In genomic region chr4:154559141-154559841, GRCh38 we compare ENCODE assay signal across 8 cellular contexts. TPM values are rescaled to one million over a fixed set of nuclear protein-coding genes. Genes with fewer than 3 reads are reported as not detected.
DNase-seq lines count a peak whose midpoint lies in the region; ATAC-seq, FAIRE-seq and TF ChIP-seq lines count a peak whose summit lies in the region.

No MANE protein-coding gene starts in this region.

- no peaks in the 10 kb centered on the region for H3K9me3 Mint-ChIP-seq in effector memory CD8-positive, alpha-beta T cell
- H3K9me3 Mint-ChIP-seq in neural progenitor cell, result no peaks in the 10 kb centered on the region
- H3K9me3 Mint-ChIP-seq in stimulated activated memory B cell treated with anti-CD40 and anti-IgM and Interleukin-4, amounts not matched to agents 10 μg/mL and 1 μg/mL and 100 μg/mL, for 72 hours, result peaks cover 7% of the 10 kb centered on the region

- no peak overlapping the region for H2AFZ ChIP-seq in neural progenitor cell (replicated peaks)

- peak; percentile 84 for FAIRE-seq in D721Med (lab: Jason Lieb, UNC)

- no peaks in the 10 kb centered on the region for H3K36me3 ChIP-seq in neural progenitor cell

- peak; percentile 65 for TF ChIP-seq CTCF in D721Med (IDR thresholded peaks at IDR 0.05; ENCODE audit: insufficient read depth, missing control alignments)
- TF ChIP-seq CTCF in neural progenitor cell (IDR thresholded peaks at IDR 0.05), result peak; percentile 74

- no peak overlapping the region for H3K27ac ChIP-seq in neural progenitor cell

- H3K4me3 Mint-ChIP-seq in effector memory CD8-positive, alpha-beta T cell, result no peak overlapping the region
- H3K4me3 Mint-ChIP-seq in neural progenitor cell, result no peak overlapping the region
- no peak overlapping the region for H3K4me3 Mint-ChIP-seq in stimulated activated memory B cell treated with anti-CD40 and anti-IgM and Interleukin-4, amounts not matched to agents 10 μg/mL and 1 μg/mL and 100 μg/mL, for 72 hours

- no peaks in the 10 kb centered on the region for H3F3A ChIP-seq in neural progenitor cell (ENCODE audit: low read depth)

- no peaks in the 10 kb centered on the region for H3K4me1 ChIP-seq in neural progenitor cell

- H3K9me3 ChIP-seq in neural progenitor cell (ENCODE audit: low read depth), result no peaks in the 10 kb centered on the region

- ATAC-seq in GM18861 (IDR thresholded peaks at IDR 0.05; ENCODE audit: unreplicated experiment) (peak; percentile 84), HG02981 (IDR thresholded peaks at IDR 0.05; ENCODE audit: unreplicated experiment) (peak; percentile 72)
- peak; percentile 43 for ATAC-seq in effector memory CD8-positive, alpha-beta T cell (replicated peaks)
- ATAC-seq in stimulated activated memory B cell treated with anti-CD40 and anti-IgM and Interleukin-4, amounts not matched to agents 10 μg/mL and 1 μg/mL and 100 μg/mL, for 72 hours, result no peak

- peaks cover 7 to 8% of the 10 kb centered on the region in 2 donors for H3K27me3 Mint-ChIP-seq in effector memory CD8-positive, alpha-beta T cell
- peaks cover 2% of the 10 kb centered on the region for H3K27me3 Mint-ChIP-seq in neural progenitor cell (ENCODE audit: insufficient read depth, low read depth)
- H3K27me3 Mint-ChIP-seq in stimulated activated memory B cell treated with anti-CD40 and anti-IgM and Interleukin-4, amounts not matched to agents 10 μg/mL and 1 μg/mL and 100 μg/mL, for 72 hours, result no peaks in the 10 kb centered on the region

- no peaks in the 10 kb centered on the region for H4K20me1 ChIP-seq in neural progenitor cell (ENCODE audit: low read depth)

- no peak overlapping the region for H3K9ac ChIP-seq in neural progenitor cell

- no peaks in the 10 kb centered on the region for H3K79me2 ChIP-seq in neural progenitor cell (ENCODE audit: low read depth)

- H3K4me3 ChIP-seq in neural progenitor cell, result no peak overlapping the region

- H3K27me3 ChIP-seq in neural progenitor cell, result no peaks in the 10 kb centered on the region

- H3K27ac Mint-ChIP-seq in effector memory CD8-positive, alpha-beta T cell, result no peak overlapping the region
- no peak overlapping the region for H3K27ac Mint-ChIP-seq in neural progenitor cell
- H3K27ac Mint-ChIP-seq in stimulated activated memory B cell treated with anti-CD40 and anti-IgM and Interleukin-4, amounts not matched to agents 10 μg/mL and 1 μg/mL and 100 μg/mL, for 72 hours, result no peak overlapping the region

- H3K4me2 ChIP-seq in neural progenitor cell, result no peak overlapping the region

- no peaks in the 10 kb centered on the region for H3K36me3 Mint-ChIP-seq in effector memory CD8-positive, alpha-beta T cell (ENCODE audit: insufficient read depth)
- H3K36me3 Mint-ChIP-seq in neural progenitor cell, result no peaks in the 10 kb centered on the region
- H3K36me3 Mint-ChIP-seq in stimulated activated memory B cell treated with anti-CD40 and anti-IgM and Interleukin-4, amounts not matched to agents 10 μg/mL and 1 μg/mL and 100 μg/mL, for 72 hours, result no peaks in the 10 kb centered on the region

- DNase-seq in D721Med (ENCODE audit: insufficient read length, low spot score) (no peak), NCI-H460 (ENCODE audit: extremely low read depth, low read depth) (peak; percentile 41), neural progenitor cell (ENCODE audit: low spot score) (peak; percentile 56)
- no peak for DNase-seq in effector memory CD8-positive, alpha-beta T cell
- DNase-seq in activated CD4-positive, alpha-beta T cell treated with anti-CD3 and anti-CD28 coated beads, Interleukin-2, amount 50 U/mL, for 1 hour, result no peak

- peaks cover 1 to 8% of the 10 kb centered on the region in 2 donors for H3K4me1 Mint-ChIP-seq in effector memory CD8-positive, alpha-beta T cell (ENCODE audit: low read depth in 2 of 2)
- no peaks in the 10 kb centered on the region for H3K4me1 Mint-ChIP-seq in neural progenitor cell
- H3K4me1 Mint-ChIP-seq in stimulated activated memory B cell treated with anti-CD40 and anti-IgM and Interleukin-4, amounts not matched to agents 10 μg/mL and 1 μg/mL and 100 μg/mL, for 72 hours, result peaks cover 6% of the 10 kb centered on the region

RNA-seq across cellular contexts. Expression of gene FGB, which starts 3.5 kb away (rescaled TPM):
- 0.61 and 1.1 TPM in 2 replicates for total RNA-seq in NCI-H460 (2014; rRNA removed; shearing (Covaris generic))
- polyA plus RNA-seq in NCI-H460 (2014; cell fraction: nucleus; rRNA removed), result 0.14 and 1.4 TPM in 2 replicates
- total RNA-seq in neural progenitor cell (ENCODE audit: low replicate concordance), result 0.56 TPM in 1 of 2 replicates, not detected in the other

RNA-seq across cellular contexts. Expression of gene PLRG1, which starts 9.1 kb away (rescaled TPM):
- total RNA-seq in NCI-H460 (2014; rRNA removed; shearing (Covaris generic)), result 111 and 116 TPM in 2 replicates
- 65.0 and 66.1 TPM in 2 replicates for polyA plus RNA-seq in NCI-H460 (2014; cell fraction: nucleus; rRNA removed)
- total RNA-seq in neural progenitor cell (ENCODE audit: low replicate concordance), result 66.6 and 92.7 TPM in 2 replicates

RNA-seq across cellular contexts. Expression of gene FGA, which starts 31.3 kb away (rescaled TPM):
- not detected in 2 replicates for total RNA-seq in NCI-H460 (2014; rRNA removed; shearing (Covaris generic))
- not detected in 2 replicates for polyA plus RNA-seq in NCI-H460 (2014; cell fraction: nucleus; rRNA removed)
- not detected in 2 replicates for total RNA-seq in neural progenitor cell (ENCODE audit: low replicate concordance)

RNA-seq across cellular contexts. Expression of gene FGG, which starts 53.2 kb away (rescaled TPM):
- total RNA-seq in NCI-H460 (2014; rRNA removed; shearing (Covaris generic)), result 5.6 and 5.8 TPM in 2 replicates
- 2.1 and 4.4 TPM in 2 replicates for polyA plus RNA-seq in NCI-H460 (2014; cell fraction: nucleus; rRNA removed)
- total RNA-seq in neural progenitor cell (ENCODE audit: low replicate concordance), result not detected in 2 replicates

Comparison
In these comparisons a context has a peak if more than half of its experiments do, and no peak if none do; other contexts are left out.
1. DNase-seq: peak in NCI-H460 (single experiment) and neural progenitor cell (single experiment); none in D721Med (single experiment), effector memory CD8-positive, alpha-beta T cell (0 of 3) and activated CD4-positive, alpha-beta T cell treated with anti-CD3 and anti-CD28 coated beads, Interleukin-2, amount 50 U/mL, for 1 hour (single experiment).